Comparison of ENCODE assay signal across 9 cellular contexts in the genomic region with DNA sequence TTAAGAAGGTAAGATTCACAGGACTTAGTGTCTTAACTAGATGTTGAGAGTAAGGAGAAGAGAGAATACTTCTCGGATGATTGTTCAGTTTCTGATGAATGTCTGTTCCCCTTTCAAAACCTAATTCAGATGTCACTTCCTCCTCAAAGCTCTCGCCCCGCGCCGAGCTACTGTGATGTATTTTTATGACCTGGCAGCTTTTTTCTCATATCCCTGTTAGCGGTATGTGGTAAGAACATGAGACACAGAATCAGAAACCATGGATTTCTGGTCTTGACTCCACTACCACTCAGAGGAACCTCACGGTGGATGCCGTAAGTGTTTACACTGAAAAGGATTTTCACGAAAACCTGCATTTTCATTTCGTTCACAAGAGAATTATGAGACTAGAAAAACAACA. TPM values are rescaled to one million over a fixed set of nuclear protein-coding genes. Genes with fewer than 3 reads are reported as not detected.
A peak's percentile ranks its signal among the peaks of the same experiment; 100 is the strongest.
DNase-seq lines count a peak whose midpoint lies in the region; ATAC-seq and TF ChIP-seq lines count a peak whose summit lies in the region.
"Had no signal": no experiment of that assay in that cellular context is flagged by ENCODE, and none has a peak within 500 bp of the region (broad histone marks: within the 10 kb centered on the region; RNA-seq: fewer than 3 reads in every experiment).

No MANE protein-coding gene starts in this region.

- intact Hi-C loops in posterior vena cava (cut with DNase I) = loop anchor here in 1 of 2 donors (5.0 kb wide), 1 partner anchor 275 kb away; no protein-coding TSS in a partner anchor

- ATAC-seq in GM19372 (IDR thresholded peaks at IDR 0.05; ENCODE audit: low read depth, unreplicated experiment) (peak; percentile 84), HG03342 (IDR thresholded peaks at IDR 0.05; ENCODE audit: unreplicated experiment) (peak; percentile 87)

- 75 to 83% methylated on average over 10 of the region's 10 CpGs for WGBS in tibial nerve, 2 donors

- no peaks in the 10 kb centered on the region for H3K9me3 ChIP-seq in tibial nerve

- H3K36me3 ChIP-seq in tibial nerve = peaks cover 0 to 24% (median 0%) of the 10 kb centered on the region in 3 donors

- TF ChIP-seq CTCF in tibial nerve (IDR thresholded peaks at IDR 0.05) = no peak

- no peak for TF ChIP-seq POLR2A in tibial nerve (IDR thresholded peaks at IDR 0.05)

- H3K4me3 ChIP-seq in tibial nerve = peak overlapping the region in 1 of 4 donors; percentile 20
- H3K4me3 ChIP-seq: SK-N-MC had no signal

- no peak for TF ChIP-seq EP300 in tibial nerve (IDR thresholded peaks at IDR 0.05)

- DNase-seq in AML-193 (lab: John Stamatoyannopoulos, UW) (peak; percentile 63 to 73), posterior vena cava (ENCODE audit: low spot score) (peak; percentile 89), hepatic stellate cell (ENCODE audit: low spot score) (no peak), tibial nerve (ENCODE audit: low spot score in 2 of 2) (no peak), A172 (ENCODE audit: low spot score) (no peak)
- DNase-seq in activated CD4-positive, alpha-beta T cell treated with anti-CD3 and anti-CD28 coated beads, Interleukin-2, amount 50 U/mL, for 48 hours = peak; percentile 66 to 76

- no peaks in the 10 kb centered on the region for H3K27me3 ChIP-seq in tibial nerve

- no peaks in the 10 kb centered on the region for H3K4me1 ChIP-seq in tibial nerve

- peak overlapping the region in 1 of 4 donors; percentile 47 for H3K27ac ChIP-seq in tibial nerve
- H3K27ac ChIP-seq: SK-N-MC had no signal

RNA-seq across cellular contexts. Expression of a gene that starts 48.4 kb away (rescaled TPM):
- total RNA-seq in posterior vena cava = 1 to 10 TPM; 7.9 to 8.7 TPM
- 10 to 100 TPM; 14.0 to 23.7 (median 23.2) TPM for total RNA-seq in tibial nerve
- total RNA-seq in A172 (2014; rRNA removed; shearing (Covaris generic)) = 31.3 and 32.6 TPM in 2 replicates

Comparison
In these comparisons a context has a peak if more than half of its experiments do, and no peak if none do; other contexts are left out.
1. DNase-seq: peak in AML-193 (2 of 2), activated CD4-positive, alpha-beta T cell treated with anti-CD3 and anti-CD28 coated beads, Interleukin-2, amount 50 U/mL, for 48 hours (2 of 2) and posterior vena cava (single experiment); none in hepatic stellate cell (single experiment), tibial nerve (0 of 2) and A172 (single experiment).